ENCODE assay signal across 16 cellular contexts in the genomic region with DNA sequence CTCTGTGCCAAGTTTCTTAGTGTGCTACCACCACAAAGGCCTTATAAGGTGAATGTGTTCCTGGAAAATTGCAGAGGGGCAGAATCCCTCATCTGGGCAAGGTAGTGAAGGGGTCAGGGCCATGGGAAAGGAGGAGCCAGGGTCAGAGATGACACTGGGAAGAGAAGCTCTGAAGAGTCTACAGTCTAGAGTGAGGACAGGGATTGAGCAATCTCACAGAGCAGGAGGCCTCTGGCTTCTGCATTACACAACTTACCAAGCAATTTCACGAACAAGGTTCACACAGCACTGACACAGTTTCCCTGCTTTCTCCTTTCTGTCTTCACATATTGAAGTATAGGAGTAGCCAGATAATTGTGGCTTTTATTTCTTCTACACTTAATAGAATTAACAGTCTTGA. TPM values are rescaled to one million over a fixed set of nuclear protein-coding genes. Genes with fewer than 3 reads are reported as not detected.
A peak's percentile ranks its signal among the peaks of the same experiment; 100 is the strongest.
DNase-seq lines count a peak whose midpoint lies in the region; ATAC-seq and TF ChIP-seq lines count a peak whose summit lies in the region.
"Had no signal": no experiment of that assay in that cellular context is flagged by ENCODE, and none has a peak within 500 bp of the region (broad histone marks: within the 10 kb centered on the region; RNA-seq: fewer than 3 reads in every experiment).

No MANE protein-coding gene starts in this region.

- no peaks in the 10 kb centered on the region for H3K9me3 ChIP-seq in neutrophil
- H3K9me3 ChIP-seq: colonic mucosa had no signal

- H3K27ac Mint-ChIP-seq in activated naive CD8-positive, alpha-beta T cell treated with anti-CD3 and anti-CD28 coated beads for 36 hours, result no peak overlapping the region
- H3K27ac Mint-ChIP-seq: activated T-helper 2 cell treated with anti-CD3 and anti-CD28 coated beads, Interferon-gamma antibody, Interleukin-2, Interleukin-4, amounts not matched to agents 10 μg/mL and 5 μg/mL and 100 μg/mL, durations not matched to agents 14 hours and 24 hours and 36 hours; WTC11 had no signal

- no peaks in the 10 kb centered on the region for H3K36me3 ChIP-seq in neutrophil
- H3K36me3 ChIP-seq: colonic mucosa had no signal

- H3K27ac ChIP-seq in neutrophil, result peak overlapping the region; percentile 1
- H3K27ac ChIP-seq: colonic mucosa had no signal

- no peak for ATAC-seq in HG03175 (IDR thresholded peaks at IDR 0.05; ENCODE audit: unreplicated experiment)
- ATAC-seq in GM19324 (IDR thresholded peaks at IDR 0.05; ENCODE audit: low FRiP score, unreplicated experiment), result no peak
- ATAC-seq: Panc1, WTC11 had no signal

- H3K4me1 ChIP-seq in neutrophil (ENCODE audit: control insufficient read depth in 1 of 2, insufficient read depth in 1 of 2, low read depth in 1 of 2, low read length in 1 of 2), result peaks cover 14 to 17% of the 10 kb centered on the region in 2 experiments
- H3K4me1 ChIP-seq: colonic mucosa had no signal

- no peaks in the 10 kb centered on the region for H3K36me3 Mint-ChIP-seq in activated naive CD8-positive, alpha-beta T cell treated with anti-CD3 and anti-CD28 coated beads for 36 hours
- H3K36me3 Mint-ChIP-seq: WTC11 had no signal

- no peaks in the 10 kb centered on the region for H3K4me1 Mint-ChIP-seq in activated naive CD8-positive, alpha-beta T cell treated with anti-CD3 and anti-CD28 coated beads for 36 hours
- H3K4me1 Mint-ChIP-seq: WTC11 had no signal

- H3K27me3 ChIP-seq in neutrophil, result no peaks in the 10 kb centered on the region
- H3K27me3 ChIP-seq: colonic mucosa had no signal

- peak; percentile 70 for DNase-seq in GM03348 (ENCODE audit: low spot score)
- peak; percentile 23 for DNase-seq in NOMO-1 treated with dmso at 0.1 percent for 144 hours (lab: John Stamatoyannopoulos, UW; ENCODE audit: unreplicated experiment)
- DNase-seq in fibroblast of peridontal ligament (ENCODE audit: extremely low read depth), result peak; percentile 23
- DNase-seq in NCI-H2227 (lab: John Stamatoyannopoulos, UW; ENCODE audit: unreplicated experiment), result no peak
- DNase-seq in activated naive CD8-positive, alpha-beta T cell treated with anti-CD3 and anti-CD28 coated beads for 36 hours, result no peak
- DNase-seq: colonic mucosa, DMS 273 treated with DMSO at 0.1 percent for 48 hours, NCI-H187, NCI-H524, substantia nigra had no signal

- H3K27me3 Mint-ChIP-seq in activated naive CD8-positive, alpha-beta T cell treated with anti-CD3 and anti-CD28 coated beads for 36 hours, result no peaks in the 10 kb centered on the region

- no peak for TF ChIP-seq CTCF in neutrophil (IDR thresholded peaks at IDR 0.05)

- no peaks in the 10 kb centered on the region for H3K9me3 Mint-ChIP-seq in activated naive CD8-positive, alpha-beta T cell treated with anti-CD3 and anti-CD28 coated beads for 36 hours
- H3K9me3 Mint-ChIP-seq: activated T-helper 2 cell treated with anti-CD3 and anti-CD28 coated beads, Interferon-gamma antibody, Interleukin-2, Interleukin-4, amounts not matched to agents 10 μg/mL and 5 μg/mL and 100 μg/mL, durations not matched to agents 14 hours and 24 hours and 36 hours; WTC11 had no signal

- no peak overlapping the region for H3K4me3 ChIP-seq in neutrophil (ENCODE audit: low read depth in 1 of 2, low read length in 1 of 2)
- H3K4me3 ChIP-seq: colonic mucosa had no signal

- H3K4me3 Mint-ChIP-seq in activated naive CD8-positive, alpha-beta T cell treated with anti-CD3 and anti-CD28 coated beads for 36 hours, result no peak overlapping the region
- H3K4me3 Mint-ChIP-seq: WTC11 had no signal

RNA-seq across cellular contexts. Expression of gene IDNK, which starts 24.5 kb away (rescaled TPM):
- total RNA-seq in activated naive CD8-positive, alpha-beta T cell treated with anti-CD3 and anti-CD28 coated beads for 36 hours, result 1 to 10 TPM; 5.5 to 5.7 TPM

Comparison
In these comparisons a context has a peak if more than half of its experiments do, and no peak if none do; other contexts are left out.
1. DNase-seq: peak in GM03348 (single experiment), NOMO-1 treated with dmso at 0.1 percent for 144 hours (single experiment) and fibroblast of peridontal ligament (single experiment); none in NCI-H2227 (single experiment) and activated naive CD8-positive, alpha-beta T cell treated with anti-CD3 and anti-CD28 coated beads for 36 hours (single experiment).